In the genomic region with DNA sequence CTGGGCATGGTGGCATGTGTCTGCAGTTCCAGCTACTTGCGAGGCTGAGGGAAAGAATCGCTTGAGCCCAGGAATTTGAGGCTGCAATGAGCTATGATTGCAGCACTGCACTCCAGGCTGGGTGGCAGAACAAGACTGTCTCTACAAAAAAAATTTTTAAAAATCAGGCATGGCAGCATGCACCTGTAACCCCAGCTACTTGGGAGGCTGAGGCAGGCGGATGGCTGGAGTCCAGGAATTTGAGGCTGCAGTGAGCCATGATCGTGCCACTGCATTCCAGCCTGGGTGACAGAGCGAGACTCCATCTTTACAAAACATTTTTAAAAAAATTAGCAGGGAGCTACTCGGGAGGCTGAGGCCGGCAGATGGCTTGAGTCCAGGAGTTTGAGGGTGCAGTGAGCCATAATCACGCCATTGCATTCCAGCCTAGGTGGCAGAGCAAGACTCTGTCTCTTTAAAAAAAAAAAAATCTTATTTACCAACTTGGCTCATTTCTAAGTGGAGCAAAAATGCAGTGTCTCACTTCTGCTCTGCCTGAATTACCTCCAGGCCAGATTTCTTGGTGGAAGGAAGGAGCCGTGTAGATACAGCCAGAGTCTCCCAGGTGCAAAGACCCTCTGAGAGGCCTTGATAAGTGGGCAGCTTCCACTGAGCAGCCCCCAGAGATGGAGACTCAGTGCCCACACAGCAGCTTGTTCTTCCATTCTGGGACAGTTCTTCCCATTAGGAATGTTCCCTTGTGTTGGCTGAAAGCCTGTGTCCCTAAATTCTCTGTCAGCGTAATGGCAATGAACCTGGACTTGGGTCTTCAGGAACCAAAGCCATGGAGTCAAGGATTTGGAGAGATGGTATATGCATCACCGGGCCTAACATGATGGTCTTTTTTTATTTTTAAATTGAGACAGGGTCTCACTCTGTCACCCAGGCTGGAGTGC, we compare ENCODE assay signal across 11 cellular contexts. TPM values are rescaled to one million over a fixed set of nuclear protein-coding genes. Genes with fewer than 3 reads are reported as not detected.
DNase-seq lines count a peak whose midpoint lies in the region; ATAC-seq, FAIRE-seq and TF ChIP-seq lines count a peak whose summit lies in the region.
"Had no signal": no experiment of that assay in that cellular context is flagged by ENCODE, and none has a peak within 500 bp of the region (broad histone marks: within the 10 kb centered on the region; RNA-seq: fewer than 3 reads in every experiment).

No MANE protein-coding gene starts in this region.

- H4K8ac ChIP-seq in mesenchymal stem cell (ENCODE audit: low read length), result no peak overlapping the region

- no peak overlapping the region for H3K27ac Mint-ChIP-seq in activated CD4-positive, alpha-beta T cell treated with anti-CD3 and anti-CD28 coated beads, Interleukin-2, amount 10 ng/mL, durations not matched to agents 24 days and 14 days

- no peaks in the 10 kb centered on the region for H3K27me3 ChIP-seq in mesenchymal stem cell (ENCODE audit: control insufficient read depth in 1 of 2, insufficient read depth in 1 of 2, low read length in 2 of 2)

- no peak overlapping the region for H2AFZ ChIP-seq in mesenchymal stem cell (ENCODE audit: low read depth, low read length)

- H3K9ac ChIP-seq in mesenchymal stem cell (ENCODE audit: low read length), result peak overlapping the region; percentile 26

- H3K4ac ChIP-seq in mesenchymal stem cell (ENCODE audit: low read depth in 1 of 2, low read length in 2 of 2), result no peak overlapping the region

- H3K9me3 ChIP-seq in A549 (no peaks in the 10 kb centered on the region), mesenchymal stem cell (ENCODE audit: control insufficient read depth, low read length) (no peaks in the 10 kb centered on the region)

- H3K18ac ChIP-seq in mesenchymal stem cell (ENCODE audit: low read depth in 1 of 2, low read length in 2 of 2), result peak overlapping the region in 1 of 2 experiments; percentile 42

- no peak overlapping the region for H2BK120ac ChIP-seq in mesenchymal stem cell (ENCODE audit: low read depth, low read length)

- peaks cover 2% of the 10 kb centered on the region for H3K27me3 Mint-ChIP-seq in activated CD4-positive, alpha-beta T cell treated with anti-CD3 and anti-CD28 coated beads, Interleukin-2, amount 10 ng/mL, durations not matched to agents 24 days and 14 days

- TF ChIP-seq POLR2A in A549 (IDR thresholded peaks at IDR 0.05; ENCODE audit: low read length), result no peak

- peak overlapping the region; percentile 95 for H2BK5ac ChIP-seq in mesenchymal stem cell (ENCODE audit: low read depth, low read length, poor library complexity, severe bottlenecking)

- POLR2A ChIA-PET in A549 (lab: Yijun Ruan, JAX), result interaction anchor here (0.6 kb wide), 1 partner anchor 174 kb away, joined by 6 read pairs; a partner anchor contains a TSS

- H2BK12ac ChIP-seq in mesenchymal stem cell (ENCODE audit: low read length in 2 of 2), result no peak overlapping the region

- no peak overlapping the region for H4K91ac ChIP-seq in mesenchymal stem cell (ENCODE audit: low read length)

- peaks cover 26% of the 10 kb centered on the region for H3K79me1 ChIP-seq in mesenchymal stem cell (replicated peaks; ENCODE audit: low read length, poor library complexity, severe bottlenecking)

- H2AK5ac ChIP-seq in mesenchymal stem cell (ENCODE audit: low read length, severe bottlenecking), result peak overlapping the region; percentile 100

- H3K9me3 Mint-ChIP-seq in activated CD4-positive, alpha-beta T cell treated with anti-CD3 and anti-CD28 coated beads, Interleukin-2, amount 10 ng/mL, durations not matched to agents 24 days and 14 days, result no peaks in the 10 kb centered on the region

- TF ChIP-seq CTCF in A549 (IDR thresholded peaks at IDR 0.05) (no peak), cardiac fibroblast (IDR thresholded peaks at IDR 0.05; ENCODE audit: low read depth, low read length) (no peak)

- no peaks in the 10 kb centered on the region for H3K36me3 Mint-ChIP-seq in activated CD4-positive, alpha-beta T cell treated with anti-CD3 and anti-CD28 coated beads, Interleukin-2, amount 10 ng/mL, durations not matched to agents 24 days and 14 days (ENCODE audit: low read depth)

- peak overlapping the region; percentile 81 for H3K4me2 ChIP-seq in A549
- H3K4me2 ChIP-seq in mesenchymal stem cell (ENCODE audit: low read length, poor library complexity, severe bottlenecking), result peak overlapping the region; percentile 50

- no peaks in the 10 kb centered on the region for H3K36me3 ChIP-seq in mesenchymal stem cell (ENCODE audit: control insufficient read depth in 1 of 2, insufficient read depth in 2 of 2, low read depth in 1 of 2, low read length in 2 of 2)

- 43% methylated on average over 11 of the region's 11 CpGs for WGBS in A549 (ENCODE audit: missing lambda C conversion rate)
- 88% methylated on average over 11 of the region's 11 CpGs for WGBS in mesenchymal stem cell

- H3K4me3 ChIP-seq in A549 (no peak overlapping the region), cardiac fibroblast (replicated peaks in 1 of 2; ENCODE audit: low read depth in 2 of 2, low read length in 2 of 2) (no peak overlapping the region), mesenchymal stem cell (ENCODE audit: insufficient read depth in 1 of 2, low read depth in 1 of 2, low read length in 2 of 2) (no peak overlapping the region)

- TF ChIP-seq EP300 in A549 (IDR thresholded peaks at IDR 0.05), result no peak

- DNase-seq in A549 (ENCODE audit: low read depth in 1 of 2, low spot score in 1 of 2) (peak in 1 of 2 experiments; percentile 48), LHCN-M2 (ENCODE audit: low read depth) (peak; percentile 73), cardiac fibroblast (ENCODE audit: low read depth in 2 of 2) (peak; percentile 61 to 62), mesenchymal stem cell (peak; percentile 28), epidermal melanocyte (ENCODE audit: insufficient read length, low spot score) (no peak)
- DNase-seq in activated CD4-positive, CD25-positive, alpha-beta regulatory T cell (lab: John Stamatoyannopoulos, UW), result no peak
- DNase-seq in activated CD4-positive, alpha-beta T cell treated with anti-CD3 and anti-CD28 coated beads, Interleukin-2, amount 10 ng/mL, durations not matched to agents 24 days and 14 days, result no peak
- DNase-seq: NCI-H510A had no signal

- intact Hi-C loops in activated CD4-positive, alpha-beta T cell treated with anti-CD3 and anti-CD28 coated beads, Interleukin-2, amount 10 ng/mL, durations not matched to agents 24 days and 14 days (cut with micrococcal nuclease), result no loop called here

- no peak overlapping the region for H3K4me3 Mint-ChIP-seq in activated CD4-positive, alpha-beta T cell treated with anti-CD3 and anti-CD28 coated beads, Interleukin-2, amount 10 ng/mL, durations not matched to agents 24 days and 14 days

- no peaks in the 10 kb centered on the region for H3K4me1 Mint-ChIP-seq in activated CD4-positive, alpha-beta T cell treated with anti-CD3 and anti-CD28 coated beads, Interleukin-2, amount 10 ng/mL, durations not matched to agents 24 days and 14 days

- ATAC-seq in A549 (peak in 1 of 2 experiments; percentile 15; a peak in 3 of 6 replicates), GM18909 (IDR thresholded peaks at IDR 0.05; ENCODE audit: poor library complexity, unreplicated experiment) (no peak)

- CTCF ChIA-PET in A549 (lab: Yijun Ruan, JAX), result interaction anchor here (1.1 to 3.1 kb wide), 6 partner anchors 13 to 98 kb away, joined by 3 to 11 read pairs (median 4); no protein-coding TSS in a partner anchor

- FAIRE-seq in A549 (lab: Jason Lieb, UNC), result no peak
- FAIRE-seq: colon had no signal

- H3K23ac ChIP-seq in mesenchymal stem cell (ENCODE audit: low read length in 2 of 2), result no peak overlapping the region

- no peak for TF ChIP-seq RAD21 in A549 (conservative IDR thresholded peaks at IDR 0.05 in 1 of 2, IDR thresholded peaks at IDR 0.05 in 1 of 2)

- H2BK15ac ChIP-seq in mesenchymal stem cell (ENCODE audit: low read depth, poor library complexity, severe bottlenecking), result no peak overlapping the region

- H3K14ac ChIP-seq in mesenchymal stem cell (ENCODE audit: low read length in 2 of 2), result peak overlapping the region in 1 of 2 experiments; percentile 31

- H3K4me1 ChIP-seq in A549, result peaks cover 70% of the 10 kb centered on the region
- peaks cover 46% of the 10 kb centered on the region for H3K4me1 ChIP-seq in mesenchymal stem cell (ENCODE audit: control insufficient read depth, insufficient read depth, low read depth, low read length)

- H3K27ac ChIP-seq in A549 (peak overlapping the region; percentile 93 to 97), mesenchymal stem cell (ENCODE audit: low read length, poor library complexity, severe bottlenecking) (peak overlapping the region; percentile 98)
- H3K27ac ChIP-seq: C4-2B had no signal

TF ChIP-seq in A549, 52 proteins besides CTCF, POLR2A, EP300 and RAD21 (continues in another document):
- TF ChIP-seq FOXS1 (CRISPR knock-in tag; IDR thresholded peaks at IDR 0.05) (no peak), CEBPB (IDR thresholded peaks at IDR 0.05) (0 out of 4 replicates have a peak, but pooled peaks of 1 of the 2 experiments have one; percentile 6), FOSL2 (IDR thresholded peaks at IDR 0.05) (no peak), FOSL2 (CRISPR knock-in tag; IDR thresholded peaks at IDR 0.05) (0 out of 2 replicates have a peak, but pooled peaks have one; percentile 3), EHF (CRISPR knock-in tag; IDR thresholded peaks at IDR 0.05) (peak; percentile 69; the same call in 1 of the 2 replicates), ZNF302 (CRISPR knock-in tag; IDR thresholded peaks at IDR 0.05) (no peak), NR3C1 (IDR thresholded peaks at IDR 0.05) (no peak), HOXB13 (CRISPR knock-in tag; IDR thresholded peaks at IDR 0.05; ENCODE audit: low read depth) (0 out of 2 replicates have a peak, but pooled peaks have one; percentile 22), HEYL (CRISPR knock-in tag; IDR thresholded peaks at IDR 0.05) (no peak), JUN (IDR thresholded peaks at IDR 0.05) (peak in 1 of 2 experiments; percentile 32; a peak in 1 of 5 replicates)
- TF ChIP-seq, protein P1, sequence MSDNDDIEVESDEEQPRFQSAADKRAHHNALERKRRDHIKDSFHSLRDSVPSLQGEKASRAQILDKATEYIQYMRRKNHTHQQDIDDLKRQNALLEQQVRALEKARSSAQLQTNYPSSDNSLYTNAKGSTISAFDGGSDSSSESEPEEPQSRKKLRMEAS (IDR thresholded peaks at IDR 0.05), result peak; percentile 42; the same call in 1 of the 2 replicates

RNA-seq across cellular contexts. Expression of a gene that starts 30.0 kb away (rescaled TPM):
- polyA plus RNA-seq in A549 (2011; rRNA removed) (20.5 and 23.2 TPM in 2 replicates), A549 (2017; fragmentation: RNase III; extraction: RNeasy Plus Mini Kit Qiagen cat#74134 plus additional on column Dnase treatment) (19.9 to 21.7 TPM (median 21.5 TPM) in 3 replicates)
- polyA plus RNA-seq in A549 (2012; cell fraction: cytosol; rRNA removed), result 19.0 and 21.6 TPM in 2 replicates
- 21.1 and 26.9 TPM in 2 replicates for polyA plus RNA-seq in A549 (2012; cell fraction: nucleus; rRNA removed)
- polyA minus RNA-seq in A549 (2011; rRNA and poly(A)+ RNA removed), result 16.4 and 25.3 TPM in 2 replicates
- 18.1 and 19.7 TPM in 2 replicates for total RNA-seq in LHCN-M2 (2014; rRNA removed)
- polyA plus RNA-seq in LHCN-M2 (2012), result 33.0 TPM
- 25.5 TPM for polyA plus RNA-seq in mesenchymal stem cell (2013, experiment 1 of 2)
- polyA plus RNA-seq in mesenchymal stem cell (2013, experiment 2 of 2), result 28.4 TPM
- total RNA-seq in activated CD4-positive, alpha-beta T cell treated with anti-CD3 and anti-CD28 coated beads, Interleukin-2, amount 10 ng/mL, durations not matched to agents 24 days and 14 days, result 1.4 and 2.7 TPM in 2 replicates

Comparison
In these comparisons a context has a peak if more than half of its experiments do, and no peak if none do; other contexts are left out.
1. DNase-seq: peak in LHCN-M2 (single experiment), cardiac fibroblast (2 of 2) and mesenchymal stem cell (single experiment); none in activated CD4-positive, CD25-positive, alpha-beta regulatory T cell (0 of 4), activated CD4-positive, alpha-beta T cell treated with anti-CD3 and anti-CD28 coated beads, Interleukin-2, amount 10 ng/mL, durations not matched to agents 24 days and 14 days (single experiment) and epidermal melanocyte (single experiment).